In genomic region chr17:28744104-28744801, GRCh38 we compare ENCODE assay signal across 1 cellular context.
TF ChIP-seq lines count a peak whose summit lies in the region.

No MANE protein-coding gene starts in this region.

TF ChIP-seq in K562, 482 proteins besides CTCF, POLR2A, EP300 and RAD21 (continued from another document and continues in another):
- TF ChIP-seq RERE (CRISPR knock-in tag; IDR thresholded peaks at IDR 0.05; ENCODE audit: borderline replicate concordance), result no peak
- TF ChIP-seq ELF2 (CRISPR knock-in tag; IDR thresholded peaks at IDR 0.05), result 0 out of 2 replicates have a peak, but pooled peaks have one; percentile 6
- no peak for TF ChIP-seq ZNF561 (CRISPR knock-in tag; conservative IDR thresholded peaks at IDR 0.05)
- TF ChIP-seq TAF15 (IDR thresholded peaks at IDR 0.05; ENCODE audit: low read depth, low read length), result no peak
- no peak for TF ChIP-seq FOXK1 (CRISPR knock-in tag; IDR thresholded peaks at IDR 0.05; ENCODE audit: borderline replicate concordance)
- TF ChIP-seq ZNF354B (CRISPR knock-in tag; IDR thresholded peaks at IDR 0.05), result no peak
- 0 out of 2 replicates have a peak, but pooled peaks have one; percentile 14 for TF ChIP-seq PRMT5 (CRISPR knock-in tag; IDR thresholded peaks at IDR 0.05)
- TF ChIP-seq SLC30A9 (CRISPR knock-in tag; IDR thresholded peaks at IDR 0.05), result no peak
- TF ChIP-seq HDAC1 (IDR thresholded peaks at IDR 0.05), result peak in 1 of 2 experiments; percentile 66; a peak in 1 of 4 replicates
- no peak for TF ChIP-seq SAP30 (IDR thresholded peaks at IDR 0.05; ENCODE audit: borderline replicate concordance, insufficient read depth, low read depth, low read length, poor library complexity, severe bottlenecking)
- TF ChIP-seq ZNF146 (CRISPR knock-in tag; IDR thresholded peaks at IDR 0.05; ENCODE audit: unreplicated experiment), result no peak
- no peak for TF ChIP-seq TCF3 (CRISPR knock-in tag; IDR thresholded peaks at IDR 0.05)
- no peak for TF ChIP-seq SNRNP70 (optimal IDR thresholded peaks at IDR 0.05; ENCODE audit: low read depth, low read length)
- no peak for TF ChIP-seq MLX (CRISPR knock-in tag; conservative IDR thresholded peaks at IDR 0.05)
- TF ChIP-seq RBM15 (IDR thresholded peaks at IDR 0.05; ENCODE audit: insufficient read depth, low read length), result no peak
- TF ChIP-seq EGR1 (conservative IDR thresholded peaks at IDR 0.05), result 0 out of 2 replicates have a peak, but pooled peaks have one; percentile 7
- TF ChIP-seq BCL6 (CRISPR knock-in tag; IDR thresholded peaks at IDR 0.05), result no peak
- TF ChIP-seq BRD4 (IDR thresholded peaks at IDR 0.05), result no peak
- TF ChIP-seq ZNF124 (CRISPR knock-in tag; IDR thresholded peaks at IDR 0.05), result no peak
- no peak for TF ChIP-seq DNMT1 (IDR thresholded peaks at IDR 0.05)
- TF ChIP-seq ZNF274 (IDR thresholded peaks at IDR 0.05; ENCODE audit: borderline replicate concordance, low read depth, low read length), result no peak
- no peak for TF ChIP-seq ZNF696 (CRISPR knock-in tag; conservative IDR thresholded peaks at IDR 0.05)
- no peak for TF ChIP-seq POLR2AphosphoS5 (IDR thresholded peaks at IDR 0.05; ENCODE audit: control insufficient read depth, insufficient read depth, low read depth, low read length)
- peak; percentile 98 to 100 for TF ChIP-seq MAZ (CRISPR knock-in tag; conservative IDR thresholded peaks at IDR 0.05 in 1 of 2, IDR thresholded peaks at IDR 0.05 in 1 of 2)
- TF ChIP-seq SMARCC2 (IDR thresholded peaks at IDR 0.05; ENCODE audit: low read depth), result peak; percentile 66
- no peak for TF ChIP-seq CUX1 (CRISPR knock-in tag; IDR thresholded peaks at IDR 0.05)
- TF ChIP-seq RBBP5 (IDR thresholded peaks at IDR 0.05; ENCODE audit: borderline replicate concordance, insufficient read depth, low read length, poor library complexity, severe bottlenecking), result no peak
- no peak for TF ChIP-seq ETV6 (IDR thresholded peaks at IDR 0.05; ENCODE audit: borderline replicate concordance in 1 of 2, low read depth in 2 of 2, low read length in 1 of 2)
- TF ChIP-seq ETV6 (CRISPR knock-in tag; IDR thresholded peaks at IDR 0.05; ENCODE audit: borderline replicate concordance), result 0 out of 2 replicates have a peak, but pooled peaks have one; percentile 95
- no peak for TF ChIP-seq GTF2E2 (tag; IDR thresholded peaks at IDR 0.05)
- no peak for TF ChIP-seq MAFK (IDR thresholded peaks at IDR 0.05; ENCODE audit: low read length)
- TF ChIP-seq EHMT2 (IDR thresholded peaks at IDR 0.05), result no peak
- peak; percentile 92 for TF ChIP-seq TARDBP (IDR thresholded peaks at IDR 0.05)
- no peak for TF ChIP-seq ZNF24 (IDR thresholded peaks at IDR 0.05)
- no peak; the same call in 1 of the 2 replicates for TF ChIP-seq TOE1 (IDR thresholded peaks at IDR 0.05; ENCODE audit: borderline replicate concordance)
- TF ChIP-seq TOE1 (CRISPR knock-in tag; IDR thresholded peaks at IDR 0.05; ENCODE audit: borderline replicate concordance, low read depth), result 0 out of 2 replicates have a peak, but pooled peaks have one; percentile 54
- no peak for TF ChIP-seq BCOR (IDR thresholded peaks at IDR 0.05)
- no peak for TF ChIP-seq ZNF512 (tag; IDR thresholded peaks at IDR 0.05)
- TF ChIP-seq HOXB6 (CRISPR knock-in tag; IDR thresholded peaks at IDR 0.05; ENCODE audit: borderline replicate concordance), result no peak
- no peak for TF ChIP-seq HDGF (IDR thresholded peaks at IDR 0.05)
- TF ChIP-seq FOXO4 (CRISPR knock-in tag; IDR thresholded peaks at IDR 0.05), result peak; percentile 60; the same call in 1 of the 2 replicates
- no peak for TF ChIP-seq ID3 (CRISPR knock-in tag; IDR thresholded peaks at IDR 0.05)
- no peak for TF ChIP-seq ID3 (tag; IDR thresholded peaks at IDR 0.05)
- TF ChIP-seq ZNF707 (CRISPR knock-in tag; conservative IDR thresholded peaks at IDR 0.05), result no peak
- TF ChIP-seq NR3C1 (CRISPR knock-in tag; IDR thresholded peaks at IDR 0.05), result peak; percentile 93
- no peak for TF ChIP-seq ZNF583 (CRISPR knock-in tag; IDR thresholded peaks at IDR 0.05)
- no peak for TF ChIP-seq SOX6 (IDR thresholded peaks at IDR 0.05)
- TF ChIP-seq MCM3 (IDR thresholded peaks at IDR 0.05), result no peak
- no peak for TF ChIP-seq USF1 (CRISPR knock-in tag; IDR thresholded peaks at IDR 0.05)
- peak; percentile 98 for TF ChIP-seq CREM (IDR thresholded peaks at IDR 0.05; ENCODE audit: low read depth)
- peak; percentile 96 for TF ChIP-seq FOXP1 (CRISPR knock-in tag; IDR thresholded peaks at IDR 0.05)
- TF ChIP-seq ZNF785 (CRISPR knock-in tag; IDR thresholded peaks at IDR 0.05), result no peak
- TF ChIP-seq ZNF277 (CRISPR knock-in tag; IDR thresholded peaks at IDR 0.05; ENCODE audit: borderline replicate concordance), result no peak
